In genomic region chr14:21987937-21988336, GRCh38 we compare ENCODE assay signal across 1 cellular context.
TF ChIP-seq lines count a peak whose summit lies in the region.

No MANE protein-coding gene starts in this region.

TF ChIP-seq in GM23338, 12 proteins besides CTCF, POLR2A, EP300 and RAD21 (continued from another document):
- TF ChIP-seq REST (IDR thresholded peaks at IDR 0.05; ENCODE audit: unreplicated experiment) (no peak), ETS1 (IDR thresholded peaks at IDR 0.05) (no peak)
